8 cellular contexts compared by ENCODE assay signal in the genomic region with DNA sequence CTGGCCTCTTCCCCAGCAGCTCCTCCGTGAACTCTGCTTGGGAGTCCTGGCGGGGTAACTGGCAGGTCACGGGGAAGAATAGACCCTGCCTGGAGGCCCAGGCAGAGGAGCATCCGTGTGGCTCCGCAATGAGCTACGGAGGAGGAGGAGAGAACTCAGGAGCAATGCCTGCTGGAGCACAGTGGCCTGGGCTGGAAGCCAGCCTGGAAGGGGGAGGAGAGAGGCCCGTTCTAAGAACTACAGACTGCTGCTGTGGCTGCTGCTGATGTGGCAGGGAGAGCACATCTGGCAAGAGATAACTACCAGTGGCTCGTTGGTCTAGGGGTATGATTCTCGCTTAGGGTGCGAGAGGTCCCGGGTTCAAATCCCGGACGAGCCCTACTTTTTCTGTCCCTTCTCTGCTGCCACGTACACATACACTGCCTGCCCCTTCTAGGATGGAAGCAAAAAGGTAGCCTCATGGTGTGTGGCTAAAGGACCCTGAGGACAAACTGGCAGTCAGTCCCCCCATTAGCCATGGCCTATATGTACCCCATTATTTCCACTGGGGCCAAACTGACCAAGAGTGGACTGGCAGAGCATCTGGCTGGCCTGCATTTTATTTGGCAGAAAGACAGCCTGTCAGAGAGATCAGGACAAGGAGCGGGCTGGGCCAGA. TPM values are rescaled to one million over a fixed set of nuclear protein-coding genes. Genes with fewer than 3 reads are reported as not detected.
DNase-seq lines count a peak whose midpoint lies in the region; ATAC-seq and TF ChIP-seq lines count a peak whose summit lies in the region.

No MANE protein-coding gene starts in this region.

- H3K9me2 ChIP-seq in SK-N-SH: no peaks in the 10 kb centered on the region

- DNase-seq in H7 (peak; percentile 89), SK-N-SH (peak; percentile 91), cardiac muscle cell (ENCODE audit: low read depth in 1 of 2, low spot score in 1 of 2) (peak; percentile 52 to 95), putamen (ENCODE audit: low spot score) (peak; percentile 47), NK-92 (lab: John Stamatoyannopoulos, UW; ENCODE audit: unreplicated experiment) (no peak), NCI-H526 (lab: John Stamatoyannopoulos, UW) (no peak)
- DNase-seq in stimulated activated naive CD4-positive, alpha-beta T cell treated with Interleukin-2 at 50 U/mL for 16 hours (lab: John Stamatoyannopoulos, UW): no peak

- H3K4me3 ChIP-seq in H7 (ENCODE audit: insufficient read depth, low read depth, low read length) (peak overlapping the region; percentile 53), SK-N-SH (ENCODE audit: low read depth in 2 of 2, low read length in 1 of 2) (no peak overlapping the region), cardiac muscle cell (no peak overlapping the region)

- H3K27me3 ChIP-seq in H7 (ENCODE audit: control insufficient read depth, insufficient read depth, low read length) (no peaks in the 10 kb centered on the region), SK-N-SH (ENCODE audit: insufficient read depth) (no peaks in the 10 kb centered on the region), cardiac muscle cell (no peaks in the 10 kb centered on the region)

- CTCF ChIA-PET in SK-N-SH (lab: Yijun Ruan, JAX): interaction anchor here (0.6 to 2.7 kb wide), 12 partner anchors 9 to 357 kb away, joined by 3 to 8 read pairs (median 4); a partner anchor contains a TSS

- no peak overlapping the region for H3K9ac ChIP-seq in SK-N-SH

- H3K27ac ChIP-seq in SK-N-SH (ENCODE audit: low read depth in 2 of 2, low read length in 1 of 2) (no peak overlapping the region; a peak in 1 of 4 replicates), cardiac muscle cell (no peak overlapping the region)

- H4K20me1 ChIP-seq in SK-N-SH (ENCODE audit: insufficient read depth): no peaks in the 10 kb centered on the region

- TF ChIP-seq CTCF in SK-N-SH (IDR thresholded peaks at IDR 0.05): no peak
- TF ChIP-seq CTCF in cardiac muscle cell (IDR thresholded peaks at IDR 0.05; ENCODE audit: low read depth, low read length): no peak

- H3F3A ChIP-seq in SK-N-SH (replicated peaks; ENCODE audit: insufficient read depth): peaks cover 3% of the 10 kb centered on the region

- no peak overlapping the region for H3K4me2 ChIP-seq in SK-N-SH

- 0 out of 2 replicates have a peak, but pooled peaks have one; percentile 1 for TF ChIP-seq RAD21 in SK-N-SH (IDR thresholded peaks at IDR 0.05; ENCODE audit: low read length)

- H3K79me2 ChIP-seq in SK-N-SH (ENCODE audit: insufficient read depth): no peaks in the 10 kb centered on the region

- POLR2A ChIA-PET in SK-N-SH (lab: Yijun Ruan, JAX): interaction anchor here (1.4 kb wide), 1 partner anchor 8 kb away, joined by 4 read pairs; no protein-coding TSS in a partner anchor

- H3K36me3 ChIP-seq in H7 (replicated peaks; ENCODE audit: control insufficient read depth, insufficient read depth, low read length) (no peaks in the 10 kb centered on the region), SK-N-SH (replicated peaks in 1 of 2; ENCODE audit: control insufficient read depth in 1 of 2, insufficient read depth in 2 of 2, low read length in 1 of 2) (no peaks in the 10 kb centered on the region), cardiac muscle cell (no peaks in the 10 kb centered on the region)

- H2AFZ ChIP-seq in SK-N-SH (ENCODE audit: low read depth): no peak overlapping the region

- H3K9me3 ChIP-seq in SK-N-SH (peaks cover 3% of the 10 kb centered on the region; the same call in 1 of the 2 replicates), cardiac muscle cell (ENCODE audit: low read depth) (no peaks in the 10 kb centered on the region)

- TF ChIP-seq EP300 in SK-N-SH (IDR thresholded peaks at IDR 0.05; ENCODE audit: borderline replicate concordance in 1 of 2, low read depth in 1 of 2, low read length in 1 of 2): peak in 1 of 2 experiments; percentile 69; a peak in 1 of 4 replicates

- ATAC-seq in HG02642 (IDR thresholded peaks at IDR 0.05; ENCODE audit: poor library complexity, unreplicated experiment): no peak

- H3K4me1 ChIP-seq in SK-N-SH (ENCODE audit: control insufficient read depth in 1 of 2, insufficient read depth in 2 of 2, low read depth in 1 of 2, low read length in 1 of 2) (peaks cover 0 to 8% of the 10 kb centered on the region in 2 experiments; a peak in 1 of 4 replicates), cardiac muscle cell (ENCODE audit: low read depth) (no peaks in the 10 kb centered on the region)

- 32% methylated on average over 13 of the region's 15 CpGs for WGBS in SK-N-SH (ENCODE audit: low lambda C conversion rate)

TF ChIP-seq in SK-N-SH, 30 proteins besides CTCF, POLR2A, EP300 and RAD21 (continues in another document):
- TF ChIP-seq GABPA (IDR thresholded peaks at IDR 0.05; ENCODE audit: low read depth) (no peak), NFIC (IDR thresholded peaks at IDR 0.05; ENCODE audit: borderline replicate concordance) (peak; percentile 42; the same call in 1 of the 2 replicates), CHD2 (IDR thresholded peaks at IDR 0.05; ENCODE audit: low read length, partially characterized antibody) (peak; percentile 78), ELF1 (IDR thresholded peaks at IDR 0.05) (no peak), MEF2A (IDR thresholded peaks at IDR 0.05; ENCODE audit: borderline replicate concordance, low read depth) (no peak), MXI1 (IDR thresholded peaks at IDR 0.05; ENCODE audit: low read depth, low read length) (no peak)
- TF ChIP-seq, protein P1, sequence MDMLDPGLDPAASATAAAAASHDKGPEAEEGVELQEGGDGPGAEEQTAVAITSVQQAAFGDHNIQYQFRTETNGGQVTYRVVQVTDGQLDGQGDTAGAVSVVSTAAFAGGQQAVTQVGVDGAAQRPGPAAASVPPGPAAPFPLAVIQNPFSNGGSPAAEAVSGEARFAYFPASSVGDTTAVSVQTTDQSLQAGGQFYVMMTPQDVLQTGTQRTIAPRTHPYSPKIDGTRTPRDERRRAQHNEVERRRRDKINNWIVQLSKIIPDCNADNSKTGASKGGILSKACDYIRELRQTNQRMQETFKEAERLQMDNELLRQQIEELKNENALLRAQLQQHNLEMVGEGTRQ (IDR thresholded peaks at IDR 0.05; ENCODE audit: borderline replicate concordance, low read depth, low read length): no peak
- TF ChIP-seq, protein P2, sequence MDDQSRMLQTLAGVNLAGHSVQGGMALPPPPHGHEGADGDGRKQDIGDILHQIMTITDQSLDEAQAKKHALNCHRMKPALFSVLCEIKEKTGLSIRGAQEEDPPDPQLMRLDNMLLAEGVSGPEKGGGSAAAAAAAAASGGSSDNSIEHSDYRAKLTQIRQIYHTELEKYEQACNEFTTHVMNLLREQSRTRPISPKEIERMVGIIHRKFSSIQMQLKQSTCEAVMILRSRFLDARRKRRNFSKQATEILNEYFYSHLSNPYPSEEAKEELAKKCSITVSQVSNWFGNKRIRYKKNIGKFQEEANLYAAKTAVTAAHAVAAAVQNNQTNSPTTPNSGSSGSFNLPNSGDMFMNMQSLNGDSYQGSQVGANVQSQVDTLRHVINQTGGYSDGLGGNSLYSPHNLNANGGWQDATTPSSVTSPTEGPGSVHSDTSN (IDR thresholded peaks at IDR 0.05): no peak
- TF ChIP-seq, protein P3, sequence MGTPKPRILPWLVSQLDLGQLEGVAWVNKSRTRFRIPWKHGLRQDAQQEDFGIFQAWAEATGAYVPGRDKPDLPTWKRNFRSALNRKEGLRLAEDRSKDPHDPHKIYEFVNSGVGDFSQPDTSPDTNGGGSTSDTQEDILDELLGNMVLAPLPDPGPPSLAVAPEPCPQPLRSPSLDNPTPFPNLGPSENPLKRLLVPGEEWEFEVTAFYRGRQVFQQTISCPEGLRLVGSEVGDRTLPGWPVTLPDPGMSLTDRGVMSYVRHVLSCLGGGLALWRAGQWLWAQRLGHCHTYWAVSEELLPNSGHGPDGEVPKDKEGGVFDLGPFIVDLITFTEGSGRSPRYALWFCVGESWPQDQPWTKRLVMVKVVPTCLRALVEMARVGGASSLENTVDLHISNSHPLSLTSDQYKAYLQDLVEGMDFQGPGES (IDR thresholded peaks at IDR 0.05; ENCODE audit: low read depth, low read length): no peak

RNA-seq across cellular contexts. Expression of a gene that starts 7.7 kb away (rescaled TPM):
- total RNA-seq in H7 (2014; rRNA removed; shearing (Covaris generic)): not detected in 2 replicates
- polyA plus RNA-seq in SK-N-SH (2012; rRNA removed) (0.05 TPM in 1 of 2 replicates, not detected in the other), cardiac muscle cell (0.74 and 2.1 TPM in 2 replicates)
- 0.05 TPM in 1 of 2 replicates, not detected in the other for polyA plus RNA-seq in SK-N-SH (2012; cell fraction: cytosol; rRNA removed)
- 0.06 and 0.13 TPM in 2 replicates for polyA plus RNA-seq in SK-N-SH (2012; cell fraction: nucleus; rRNA removed)
- not detected in 2 replicates for total RNA-seq in cardiac muscle cell

RNA-seq across cellular contexts. Expression of a gene that starts 8.5 kb away (rescaled TPM):
- 9.7 and 14.7 TPM in 2 replicates for total RNA-seq in H7 (2014; rRNA removed; shearing (Covaris generic))
- polyA plus RNA-seq in SK-N-SH (2012; rRNA removed): 48.4 and 65.3 TPM in 2 replicates
- 25.5 and 27.5 TPM in 2 replicates for polyA plus RNA-seq in SK-N-SH (2012; cell fraction: cytosol; rRNA removed)
- 197 and 232 TPM in 2 replicates for polyA plus RNA-seq in SK-N-SH (2012; cell fraction: nucleus; rRNA removed)
- total RNA-seq in cardiac muscle cell: 12.6 and 26.4 TPM in 2 replicates
- 10.7 and 14.9 TPM in 2 replicates for polyA plus RNA-seq in cardiac muscle cell

RNA-seq across cellular contexts. Expression of a gene that starts 44.1 kb away (rescaled TPM):
- total RNA-seq in H7 (2014; rRNA removed; shearing (Covaris generic)): 147 and 169 TPM in 2 replicates
- polyA plus RNA-seq in SK-N-SH (2012; rRNA removed) (195 and 294 TPM in 2 replicates), cardiac muscle cell (305 and 306 TPM in 2 replicates)
- polyA plus RNA-seq in SK-N-SH (2012; cell fraction: cytosol; rRNA removed): 313 and 373 TPM in 2 replicates
- 64.7 and 168 TPM in 2 replicates for polyA plus RNA-seq in SK-N-SH (2012; cell fraction: nucleus; rRNA removed)
- total RNA-seq in cardiac muscle cell: 190 and 231 TPM in 2 replicates

RNA-seq across cellular contexts. Expression of a gene that starts 46.9 kb away (rescaled TPM):
- total RNA-seq in H7 (2014; rRNA removed; shearing (Covaris generic)): 26.9 and 32.3 TPM in 2 replicates
- polyA plus RNA-seq in SK-N-SH (2012; rRNA removed) (22.5 and 43.7 TPM in 2 replicates), cardiac muscle cell (194 and 196 TPM in 2 replicates)
- 12.3 and 24.8 TPM in 2 replicates for polyA plus RNA-seq in SK-N-SH (2012; cell fraction: cytosol; rRNA removed)
- 109 and 117 TPM in 2 replicates for polyA plus RNA-seq in SK-N-SH (2012; cell fraction: nucleus; rRNA removed)
- total RNA-seq in cardiac muscle cell: 500 and 516 TPM in 2 replicates

Comparison
In these comparisons a context has a peak if more than half of its experiments do, and no peak if none do; other contexts are left out.
1. DNase-seq: peak in H7 (single experiment), SK-N-SH (single experiment), cardiac muscle cell (2 of 2) and putamen (single experiment); none in stimulated activated naive CD4-positive, alpha-beta T cell treated with Interleukin-2 at 50 U/mL for 16 hours (single experiment), NK-92 (single experiment) and NCI-H526 (0 of 2).